ENCODE assay signal across 19 cellular contexts in the genomic region with DNA sequence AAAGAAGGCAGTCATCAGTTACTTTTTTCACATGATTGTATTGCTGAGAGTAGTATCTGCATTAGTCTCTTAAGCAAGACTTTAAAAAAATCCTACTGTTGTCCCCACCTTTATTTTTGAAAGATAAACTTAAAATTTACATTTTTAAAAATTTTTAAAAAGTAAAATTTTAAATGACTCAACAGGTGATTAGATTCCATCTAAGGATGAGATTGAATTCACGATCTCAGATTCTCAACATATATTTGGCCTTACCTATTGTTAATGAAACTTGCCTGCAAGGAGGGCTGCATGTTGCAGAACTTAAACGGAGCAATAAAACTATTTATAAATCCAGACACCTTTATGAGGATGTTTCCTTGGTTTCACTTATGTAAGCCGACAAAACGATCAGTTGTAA.
"Had no signal": no experiment of that assay in that cellular context is flagged by ENCODE, and none has a peak within 500 bp of the region (broad histone marks: within the 10 kb centered on the region; RNA-seq: fewer than 3 reads in every experiment).

No MANE protein-coding gene starts in this region.

- H3K27ac ChIP-seq: foreskin keratinocyte, left ventricle myocardium inferior, lower lobe of right lung, right atrium auricular region, suprapubic skin, thyroid gland, upper lobe of left lung had no signal

- H3K4me3 Mint-ChIP-seq: effector memory CD8-positive, alpha-beta T cell; memory B cell; nephron progenitor cell had no signal

- H3K4me3 ChIP-seq: esophagus squamous epithelium, left ventricle myocardium inferior, lower lobe of right lung, right atrium auricular region, smooth muscle cell, suprapubic skin, thyroid gland, upper lobe of left lung, uterus had no signal

- H3K9me3 ChIP-seq: esophagus squamous epithelium, left ventricle myocardium inferior, lower lobe of right lung, right atrium auricular region, suprapubic skin, thyroid gland, upper lobe of left lung, uterus had no signal

- H3K27me3 Mint-ChIP-seq: effector memory CD8-positive, alpha-beta T cell; memory B cell had no signal

- H3K27me3 ChIP-seq: esophagus squamous epithelium, foreskin keratinocyte, right atrium auricular region, suprapubic skin, thyroid gland, upper lobe of left lung, uterus had no signal

- FAIRE-seq: kidney had no signal

- ATAC-seq: effector memory CD8-positive, alpha-beta T cell; foreskin keratinocyte; left cardiac atrium had no signal

- H3K9me3 Mint-ChIP-seq: effector memory CD8-positive, alpha-beta T cell; memory B cell had no signal

- H3K36me3 ChIP-seq: esophagus squamous epithelium, thyroid gland, uterus had no signal

- H3K27ac Mint-ChIP-seq: effector memory CD8-positive, alpha-beta T cell; memory B cell; nephron progenitor cell had no signal

- DNase-seq: effector memory CD8-positive, alpha-beta T cell; esophagus squamous epithelium; foreskin keratinocyte; kidney; left cardiac atrium; left ventricle myocardium inferior; lower lobe of right lung; midbrain; nephron progenitor cell; posterior cingulate gyrus; stimulated activated CD4-positive, alpha-beta T cell treated with anti-CD3 and anti-CD28 coated beads, Interleukin-2, amount 100 ng/mL, for 48 hours; stimulated activated naive CD4-positive, alpha-beta T cell treated with Interleukin-2 at 50 U/mL for 16 hours; thyroid gland; upper lobe of left lung; uterus had no signal
